In genomic region chr15:78102211-78102610, GRCh38 we compare ENCODE assay signal across 15 cellular contexts. TPM values are rescaled to one million over a fixed set of nuclear protein-coding genes. Genes with fewer than 3 reads are reported as not detected.
"Had no signal": no experiment of that assay in that cellular context is flagged by ENCODE, and none has a peak within 500 bp of the region (broad histone marks: within the 10 kb centered on the region; RNA-seq: fewer than 3 reads in every experiment).

No MANE protein-coding gene starts in this region.

- H3K27me3 Mint-ChIP-seq: brain; stimulated activated naive CD8-positive, alpha-beta T cell treated with anti-CD3 and anti-CD28 coated beads, Interleukin-15, amount 100 ng/mL, for 72 hours had no signal

- H3K9me3 ChIP-seq: pancreas, testis had no signal

- H3K27ac Mint-ChIP-seq: brain had no signal

- H3K27ac ChIP-seq: pancreas, testis had no signal

- H3K4me1 Mint-ChIP-seq: brain had no signal

- ATAC-seq: esophagus mucosa; pancreas; stimulated activated naive CD8-positive, alpha-beta T cell treated with anti-CD3 and anti-CD28 coated beads, Interleukin-15, amount 100 ng/mL, for 72 hours had no signal

- DNase-seq: activated gamma-delta T cell; activated T-cell treated with anti-CD3 and anti-CD28 coated beads for 4 hours; hypothalamus; kidney glomerular epithelial cell; stimulated activated CD4-positive, alpha-beta T cell treated with anti-CD3 and anti-CD28 coated beads, Interleukin-15, amount 100 ng/mL, for 24 hours; stimulated activated CD4-positive, alpha-beta T cell treated with anti-CD3 and anti-CD28 coated beads, Interleukin-4, amount 100 ng/mL, for 24 hours; stimulated activated naive CD8-positive, alpha-beta T cell treated with anti-CD3 and anti-CD28 coated beads, Interleukin-15, amount 100 ng/mL, for 72 hours; testis had no signal

- H3K9me3 Mint-ChIP-seq: brain; stimulated activated naive CD8-positive, alpha-beta T cell treated with anti-CD3 and anti-CD28 coated beads, Interleukin-15, amount 100 ng/mL, for 72 hours had no signal

- H3K4me3 Mint-ChIP-seq: brain had no signal

- H3K36me3 ChIP-seq: pancreas had no signal

- H3K36me3 Mint-ChIP-seq: brain had no signal

RNA-seq across cellular contexts. Expression of gene SH2D7, which starts 9.8 kb away (rescaled TPM):
- total RNA-seq: dermis microvascular lymphatic vessel endothelial cell, esophagus mucosa, fibroblast of villous mesenchyme, lower leg skin, urinary bladder had no signal
